8 cellular contexts compared by ENCODE assay signal in genomic region chr3:13110678-13111116, GRCh38.
A peak's percentile ranks its signal among the peaks of the same experiment; 100 is the strongest.
DNase-seq lines count a peak whose midpoint lies in the region; ATAC-seq and TF ChIP-seq lines count a peak whose summit lies in the region.

No MANE protein-coding gene starts in this region.

- no peaks in the 10 kb centered on the region for H3K36me3 ChIP-seq in RWPE2 (ENCODE audit: low read depth)

- no peaks in the 10 kb centered on the region for H3K27me3 ChIP-seq in RWPE2 (ENCODE audit: insufficient read depth, poor library complexity, severe bottlenecking)

- H3K27ac ChIP-seq in RWPE2 (ENCODE audit: poor library complexity, severe bottlenecking) = no peak overlapping the region

- no peak overlapping the region for H3K4me3 ChIP-seq in AG10803 (ENCODE audit: low read length)
- H3K4me3 ChIP-seq in RWPE2 (ENCODE audit: severe bottlenecking) = no peak overlapping the region

- H3K9me3 ChIP-seq in RWPE2 (ENCODE audit: severe bottlenecking) = no peaks in the 10 kb centered on the region

- TF ChIP-seq CTCF in AG10803 (conservative IDR thresholded peaks at IDR 0.05; ENCODE audit: low read length) (no peak), RWPE2 (IDR thresholded peaks at IDR 0.05; ENCODE audit: poor library complexity, severe bottlenecking) (no peak)

- ATAC-seq in GM18498 (IDR thresholded peaks at IDR 0.05; ENCODE audit: unreplicated experiment) (peak; percentile 84), HG02938 (IDR thresholded peaks at IDR 0.05; ENCODE audit: unreplicated experiment) (peak; percentile 74), RWPE2 (ENCODE audit: low read depth) (peak; percentile 47)

- H3K4me1 ChIP-seq in RWPE2 (ENCODE audit: insufficient read depth, poor library complexity, severe bottlenecking) = peaks cover 20% of the 10 kb centered on the region

- DNase-seq in AG10803 (ENCODE audit: low read depth) (peak; percentile 11), RWPE2 (ENCODE audit: low spot score) (peak; percentile 38), kidney glomerular epithelial cell (lab: John Stamatoyannopoulos, UW) (peak; percentile 61), NCI-H446 (lab: John Stamatoyannopoulos, UW) (no peak), midbrain (lab: John Stamatoyannopoulos, UW) (no peak)
- no peak for DNase-seq in stimulated activated CD4-positive, alpha-beta T cell treated with anti-CD3 and anti-CD28 coated beads, Interleukin-2, amount 100 ng/mL, for 48 hours

Comparison
In these comparisons a context has a peak if more than half of its experiments do, and no peak if none do; other contexts are left out.
1. DNase-seq: peak in AG10803 (single experiment), RWPE2 (single experiment) and kidney glomerular epithelial cell (single experiment); none in NCI-H446 (0 of 2), stimulated activated CD4-positive, alpha-beta T cell treated with anti-CD3 and anti-CD28 coated beads, Interleukin-2, amount 100 ng/mL, for 48 hours (0 of 2) and midbrain (single experiment).
2. Peak in every context shown above with its lines, with median percentiles within 50 percentile points of each other: ATAC-seq.